22 cellular contexts compared by ENCODE assay signal in genomic region chr13:31755803-31756212, GRCh38. TPM values are rescaled to one million over a fixed set of nuclear protein-coding genes. Genes with fewer than 3 reads are reported as not detected.
DNase-seq lines count a peak whose midpoint lies in the region; ATAC-seq and TF ChIP-seq lines count a peak whose summit lies in the region.
"Had no signal": no experiment of that assay in that cellular context is flagged by ENCODE, and none has a peak within 500 bp of the region (broad histone marks: within the 10 kb centered on the region; RNA-seq: fewer than 3 reads in every experiment).

No MANE protein-coding gene starts in this region.

- TF ChIP-seq CTCF in AG10803 (conservative IDR thresholded peaks at IDR 0.05; ENCODE audit: low read length) (no peak), brain microvascular endothelial cell (IDR thresholded peaks at IDR 0.05; ENCODE audit: low read depth, low read length, missing control alignments) (no peak), omental fat pad (IDR thresholded peaks at IDR 0.05) (no peak)

- H3K4me3 ChIP-seq in AG10803 (ENCODE audit: low read length), result no peak overlapping the region
- no peak overlapping the region for H3K4me3 ChIP-seq in brain microvascular endothelial cell (ENCODE audit: low read depth, low read length)
- H3K4me3 ChIP-seq: hepatocyte, stomach had no signal

- no peaks in the 10 kb centered on the region for H3K27me3 ChIP-seq in brain microvascular endothelial cell (replicated peaks)

- DNase-seq in AG10803 (ENCODE audit: low read depth) (peak; percentile 89), HT1080 (ENCODE audit: low read depth) (peak; percentile 85), brain microvascular endothelial cell (peak; percentile 75), myocyte (ENCODE audit: low read depth) (peak; percentile 61), kidney glomerular epithelial cell (lab: John Stamatoyannopoulos, UW) (no peak), omental fat pad (ENCODE audit: low spot score) (no peak)
- DNase-seq in stimulated activated naive CD8-positive, alpha-beta T cell treated with anti-CD3 and anti-CD28 coated beads, Interleukin-15, Interleukin-2, amounts not matched to agents 100 U/mL and 50 U/mL, for 24 hours, result no peak
- DNase-seq: activated CD4-positive, alpha-beta T cell treated with anti-CD3 and anti-CD28 coated beads, Interleukin-2, amount 50 U/mL, for 48 hours; activated naive CD4-positive, alpha-beta T cell treated with anti-CD3 and anti-CD28 coated beads, Interleukin-2, amount 50 U/mL, for 16 hours; activated T-cell treated with anti-CD3 and anti-CD28 coated beads, Interleukin-2, amount 50 U/mL, for 1 hour; AML-193; COR-L47; Kasumi-1; NCI-H1417 treated with DMSO at 0.1 percent for 48 hours; NCI-H2171 treated with DMSO at 0.1 percent for 48 hours; retina; stomach had no signal

- peak overlapping the region; percentile 95 for H3K27ac ChIP-seq in brain microvascular endothelial cell
- H3K27ac ChIP-seq: hepatocyte, stomach had no signal

- ATAC-seq in stimulated activated naive CD8-positive, alpha-beta T cell treated with anti-CD3 and anti-CD28 coated beads, Interleukin-15, Interleukin-2, amounts not matched to agents 100 U/mL and 50 U/mL, for 24 hours, result no peak
- ATAC-seq in GM19328 (IDR thresholded peaks at IDR 0.05; ENCODE audit: unreplicated experiment) (no peak), omental fat pad (ENCODE audit: low FRiP score) (no peak)

- no peaks in the 10 kb centered on the region for H3K36me3 ChIP-seq in brain microvascular endothelial cell (replicated peaks)
- H3K36me3 ChIP-seq: stomach had no signal

- in situ Hi-C loops in brain microvascular endothelial cell (cut with HindIII; ENCODE audit: low pct_ligation_motif_present, low sequenced_read_pairs), result no loop called here

RNA-seq across cellular contexts. Expression of gene RXFP2, which starts 16.5 kb away (rescaled TPM):
- not detected in 2 replicates for total RNA-seq in HT1080 (2014; rRNA removed; shearing (Covaris generic))
- polyA plus RNA-seq in HT1080 (2015; cell fraction: cytosol; rRNA removed), result not detected in 2 replicates
- not detected in 2 replicates for polyA plus RNA-seq in HT1080 (2015; cell fraction: nucleus; rRNA removed)
- not detected in 2 replicates for total RNA-seq in myocyte
- not detected for polyA plus RNA-seq in myocyte (2012)
- under 1 TPM in 1 of 4 donors, not detected in 3; 0.63 TPM for total RNA-seq in omental fat pad
- total RNA-seq: dermis microvascular lymphatic vessel endothelial cell, epithelial cell of proximal tubule, H1, hepatocyte, stomach had no signal
- polyA plus RNA-seq: H1, hepatocyte, stomach had no signal

Comparison
In these comparisons a context has a peak if more than half of its experiments do, and no peak if none do; other contexts are left out.
1. DNase-seq: peak in AG10803 (single experiment), HT1080 (single experiment), brain microvascular endothelial cell (single experiment) and myocyte (single experiment); none in kidney glomerular epithelial cell (single experiment), stimulated activated naive CD8-positive, alpha-beta T cell treated with anti-CD3 and anti-CD28 coated beads, Interleukin-15, Interleukin-2, amounts not matched to agents 100 U/mL and 50 U/mL, for 24 hours (single experiment) and omental fat pad (single experiment).